8 cellular contexts compared by ENCODE assay signal in genomic region chr22:20436309-20437252, GRCh38. TPM values are rescaled to one million over a fixed set of nuclear protein-coding genes. Genes with fewer than 3 reads are reported as not detected.
DNase-seq lines count a peak whose midpoint lies in the region; ATAC-seq and TF ChIP-seq lines count a peak whose summit lies in the region.

No MANE protein-coding gene starts in this region.

- POLR2A ChIA-PET in OCI-LY7 (lab: Charles Lee), result no interaction called here

- no peak overlapping the region for H3K4me2 ChIP-seq in OCI-LY7 (ENCODE audit: low read length)

- TF ChIP-seq CTCF in sigmoid colon (IDR thresholded peaks at IDR 0.05), result no peak
- no peak for TF ChIP-seq CTCF in OCI-LY7 (conservative IDR thresholded peaks at IDR 0.05; ENCODE audit: low read length)

- H4K20me1 ChIP-seq in OCI-LY7 (ENCODE audit: insufficient read depth, low read length), result no peaks in the 10 kb centered on the region

- BruUV-seq in OCI-LY7 (replicated peaks; lab: Mats Ljungman, UMichigan), result no TSS peak

- peaks cover 11% of the 10 kb centered on the region for H3K4me1 Mint-ChIP-seq in activated T-cell treated with anti-CD3 and anti-CD28 coated beads, Interleukin-2, amount 50 U/mL, for 4 hours (ENCODE audit: low read depth)
- H3K4me1 Mint-ChIP-seq in activated T-helper 1 cell treated with anti-CD3 and anti-CD28 coated beads, Interleukin-12 subunit alpha, Interleukin-12 subunit beta, Interleukin-2, Interleukin-4 antibody, amounts not matched to agents 30 ng/mL and 10 ng/mL and 1 ng/mL, durations not matched to agents 14 hours and 24 hours and 36 hours (ENCODE audit: low read depth), result peaks cover 5% of the 10 kb centered on the region

- H3K27ac ChIP-seq in right cardiac atrium (ENCODE audit: low read length), result no peak overlapping the region
- peak overlapping the region; percentile 73 to 91 (median 82) for H3K27ac ChIP-seq in sigmoid colon
- H3K27ac ChIP-seq in OCI-LY7 (ENCODE audit: low read depth, low read length, poor library complexity, severe bottlenecking), result no peak overlapping the region

- peak; percentile 35 to 36 for ATAC-seq in activated T-cell treated with anti-CD3 and anti-CD28 coated beads, Interleukin-2, amount 50 U/mL, for 4 hours
- ATAC-seq in right cardiac atrium, result peak; percentile 25 to 28
- no peak for ATAC-seq in GM21786 (IDR thresholded peaks at IDR 0.05; ENCODE audit: unreplicated experiment)

- no peak for DNase-seq in activated T-cell treated with anti-CD3 and anti-CD28 coated beads, Interleukin-2, amount 50 U/mL, for 4 hours
- DNase-seq in activated T-cell treated with anti-CD3 and anti-CD28 coated beads, Interleukin-2, amount 50 U/mL, for 48 hours, result no peak
- DNase-seq in activated T-helper 1 cell treated with anti-CD3 and anti-CD28 coated beads, Interleukin-12 subunit alpha, Interleukin-12 subunit beta, Interleukin-2, Interleukin-4 antibody, amounts not matched to agents 30 ng/mL and 10 ng/mL and 1 ng/mL, durations not matched to agents 14 hours and 24 hours and 36 hours (ENCODE audit: low spot score), result no peak
- DNase-seq in right cardiac atrium, result peak; percentile 61 to 84 (median 84)
- DNase-seq in sigmoid colon, result peak; percentile 73
- no peak for DNase-seq in OCI-LY7 (ENCODE audit: low spot score)
- no peak for DNase-seq in NK-92 (lab: John Stamatoyannopoulos, UW; ENCODE audit: unreplicated experiment)

- no peaks in the 10 kb centered on the region for H3K79me2 ChIP-seq in OCI-LY7 (ENCODE audit: insufficient read depth, low read depth, low read length)

- no peaks in the 10 kb centered on the region for H3K9me3 Mint-ChIP-seq in activated T-cell treated with anti-CD3 and anti-CD28 coated beads, Interleukin-2, amount 50 U/mL, for 4 hours
- H3K9me3 Mint-ChIP-seq in activated T-helper 1 cell treated with anti-CD3 and anti-CD28 coated beads, Interleukin-12 subunit alpha, Interleukin-12 subunit beta, Interleukin-2, Interleukin-4 antibody, amounts not matched to agents 30 ng/mL and 10 ng/mL and 1 ng/mL, durations not matched to agents 14 hours and 24 hours and 36 hours, result no peaks in the 10 kb centered on the region

- under 1% methylated on average over 89 of the region's 89 CpGs for WGBS in right cardiac atrium
- 1 to 2% methylated on average over 89 of the region's 89 CpGs for WGBS in sigmoid colon, 2 donors

- H3K36me3 ChIP-seq in sigmoid colon, result peaks cover 0 to 2% (median under 1%) of the 10 kb centered on the region in 4 donors
- H3K36me3 ChIP-seq in OCI-LY7 (ENCODE audit: insufficient read depth, low read length), result no peaks in the 10 kb centered on the region

- H3K9me3 ChIP-seq in right cardiac atrium (ENCODE audit: control insufficient read depth, low read length) (no peaks in the 10 kb centered on the region), sigmoid colon (no peaks in the 10 kb centered on the region), OCI-LY7 (ENCODE audit: low read length) (no peaks in the 10 kb centered on the region)

- CTCF ChIA-PET in OCI-LY7 (lab: Charles Lee; ENCODE audit: unreplicated experiment), result no interaction called here

- no peak overlapping the region for H3K27ac Mint-ChIP-seq in activated T-helper 1 cell treated with anti-CD3 and anti-CD28 coated beads, Interleukin-12 subunit alpha, Interleukin-12 subunit beta, Interleukin-2, Interleukin-4 antibody, amounts not matched to agents 30 ng/mL and 10 ng/mL and 1 ng/mL, durations not matched to agents 14 hours and 24 hours and 36 hours

- peak overlapping the region; percentile 74 for H3K4me3 Mint-ChIP-seq in activated T-cell treated with anti-CD3 and anti-CD28 coated beads, Interleukin-2, amount 50 U/mL, for 4 hours
- peak overlapping the region; percentile 56 for H3K4me3 Mint-ChIP-seq in activated T-helper 1 cell treated with anti-CD3 and anti-CD28 coated beads, Interleukin-12 subunit alpha, Interleukin-12 subunit beta, Interleukin-2, Interleukin-4 antibody, amounts not matched to agents 30 ng/mL and 10 ng/mL and 1 ng/mL, durations not matched to agents 14 hours and 24 hours and 36 hours

- no peaks in the 10 kb centered on the region for H3K27me3 ChIP-seq in right cardiac atrium (ENCODE audit: control insufficient read depth, insufficient read depth)
- H3K27me3 ChIP-seq in sigmoid colon, result peaks cover 0 to 27% (median 7%) of the 10 kb centered on the region in 3 donors

- H3K9me2 ChIP-seq in OCI-LY7 (ENCODE audit: insufficient read depth, low read length), result no peaks in the 10 kb centered on the region

- H3K36me3 Mint-ChIP-seq in activated T-cell treated with anti-CD3 and anti-CD28 coated beads, Interleukin-2, amount 50 U/mL, for 4 hours (ENCODE audit: insufficient read depth), result no peaks in the 10 kb centered on the region
- peaks cover 4% of the 10 kb centered on the region for H3K36me3 Mint-ChIP-seq in activated T-helper 1 cell treated with anti-CD3 and anti-CD28 coated beads, Interleukin-12 subunit alpha, Interleukin-12 subunit beta, Interleukin-2, Interleukin-4 antibody, amounts not matched to agents 30 ng/mL and 10 ng/mL and 1 ng/mL, durations not matched to agents 14 hours and 24 hours and 36 hours (ENCODE audit: low read depth)

- H3K27me3 Mint-ChIP-seq in activated T-cell treated with anti-CD3 and anti-CD28 coated beads, Interleukin-2, amount 50 U/mL, for 4 hours (ENCODE audit: low read depth), result peaks cover 49% of the 10 kb centered on the region
- H3K27me3 Mint-ChIP-seq in activated T-helper 1 cell treated with anti-CD3 and anti-CD28 coated beads, Interleukin-12 subunit alpha, Interleukin-12 subunit beta, Interleukin-2, Interleukin-4 antibody, amounts not matched to agents 30 ng/mL and 10 ng/mL and 1 ng/mL, durations not matched to agents 14 hours and 24 hours and 36 hours (ENCODE audit: insufficient read depth), result peaks cover 57% of the 10 kb centered on the region

- H3K4me1 ChIP-seq in right cardiac atrium (ENCODE audit: control insufficient read depth, insufficient read depth, low read length) (no peaks in the 10 kb centered on the region), sigmoid colon (peaks cover 0 to 45% (median 38%) of the 10 kb centered on the region in 4 donors), OCI-LY7 (ENCODE audit: insufficient read depth, low read length, poor library complexity, severe bottlenecking) (no peaks in the 10 kb centered on the region)

- peak overlapping the region; percentile 70 for H3K4me3 ChIP-seq in right cardiac atrium (ENCODE audit: low read length)
- H3K4me3 ChIP-seq in sigmoid colon, result peak overlapping the region; percentile 49 to 58 (median 56)
- no peak overlapping the region for H3K4me3 ChIP-seq in OCI-LY7 (ENCODE audit: low read depth, low read length, poor library complexity, severe bottlenecking)

- intact Hi-C loops in activated T-helper 1 cell treated with anti-CD3 and anti-CD28 coated beads, Interleukin-12 subunit alpha, Interleukin-12 subunit beta, Interleukin-2, Interleukin-4 antibody, amounts not matched to agents 30 ng/mL and 10 ng/mL and 1 ng/mL, durations not matched to agents 14 hours and 24 hours and 36 hours (cut with micrococcal nuclease), result loop anchor here (1.0 to 10.0 kb wide), 2 partner anchors 7 to 462 kb away; no protein-coding TSS in a partner anchor
- intact Hi-C loops in right cardiac atrium (cut with DNase I) (loop anchor here in 1 of 4 donors (10.0 kb wide), 1 partner anchor 58 kb away; the partner anchor contains the start of gene KLHL22), sigmoid colon (cut with DNase I) (loop anchor here (5.0 kb wide), 1 partner anchor 61 kb away; the partner anchor contains the start of gene KLHL22), OCI-LY7 (cut with micrococcal nuclease; ENCODE audit: unreplicated experiment) (no loop called here)

- no peak overlapping the region for H2AFZ ChIP-seq in OCI-LY7 (ENCODE audit: low read length)

- TF ChIP-seq EP300 in sigmoid colon (IDR thresholded peaks at IDR 0.05), result no peak

- no peak for TF ChIP-seq POLR2A in sigmoid colon (IDR thresholded peaks at IDR 0.05)

RNA-seq across cellular contexts. Expression of gene SCARF2, which starts 1.0 kb away (rescaled TPM):
- under 1 TPM; 0.24 to 0.46 (median 0.37) TPM for total RNA-seq in activated T-cell treated with anti-CD3 and anti-CD28 coated beads, Interleukin-2, amount 50 U/mL, for 4 hours
- total RNA-seq in activated T-helper 1 cell treated with anti-CD3 and anti-CD28 coated beads, Interleukin-12 subunit alpha, Interleukin-12 subunit beta, Interleukin-2, Interleukin-4 antibody, amounts not matched to agents 30 ng/mL and 10 ng/mL and 1 ng/mL, durations not matched to agents 14 hours and 24 hours and 36 hours, result 0.24 and 0.41 TPM in 2 replicates
- total RNA-seq in right cardiac atrium, result 1 to 10 TPM; 4.6 to 7.1 (median 4.9) TPM
- polyA plus RNA-seq in right cardiac atrium, result 2.9 TPM
- 10 to 100 TPM in 3 of 4 donors, 1 to 10 TPM in 1; 6.4 to 12.8 (median 10.4) TPM for total RNA-seq in sigmoid colon
- 1 to 10 TPM in 1 of 3 donors, under 1 TPM in 2; under 0.01 to 1.9 (median 0.46) TPM for polyA plus RNA-seq in sigmoid colon
- 1.0 and 1.2 TPM in 2 replicates for total RNA-seq in OCI-LY7 (2014; rRNA removed; shearing (Covaris generic))
- total RNA-seq in OCI-LY7 (2022), result 2.2 and 3.2 TPM in 2 replicates

RNA-seq across cellular contexts. Expression of gene ZNF74, which starts 42.6 kb away (rescaled TPM):
- 10 to 100 TPM; 16.4 to 21.1 (median 19.4) TPM for total RNA-seq in activated T-cell treated with anti-CD3 and anti-CD28 coated beads, Interleukin-2, amount 50 U/mL, for 4 hours
- 14.3 and 15.2 TPM in 2 replicates for total RNA-seq in activated T-helper 1 cell treated with anti-CD3 and anti-CD28 coated beads, Interleukin-12 subunit alpha, Interleukin-12 subunit beta, Interleukin-2, Interleukin-4 antibody, amounts not matched to agents 30 ng/mL and 10 ng/mL and 1 ng/mL, durations not matched to agents 14 hours and 24 hours and 36 hours
- total RNA-seq in right cardiac atrium (1 to 10 TPM; 5.4 to 6.5 (median 6.1) TPM), sigmoid colon (10 to 100 TPM; 11.4 to 18.8 (median 15.2) TPM), OCI-LY7 (2022) (not detected in 2 replicates)
- polyA plus RNA-seq in right cardiac atrium (3.5 TPM), sigmoid colon (1 to 10 TPM; 1.4 to 4.8 (median 2.4) TPM)
- not detected in 2 replicates for total RNA-seq in OCI-LY7 (2014; rRNA removed; shearing (Covaris generic))

RNA-seq across cellular contexts. Expression of gene KLHL22, which starts 59.0 kb away (rescaled TPM):
- total RNA-seq in activated T-cell treated with anti-CD3 and anti-CD28 coated beads, Interleukin-2, amount 50 U/mL, for 4 hours, result 1 to 10 TPM; 4.6 to 5.8 (median 5.7) TPM
- 18.8 and 21.9 TPM in 2 replicates for total RNA-seq in activated T-helper 1 cell treated with anti-CD3 and anti-CD28 coated beads, Interleukin-12 subunit alpha, Interleukin-12 subunit beta, Interleukin-2, Interleukin-4 antibody, amounts not matched to agents 30 ng/mL and 10 ng/mL and 1 ng/mL, durations not matched to agents 14 hours and 24 hours and 36 hours
- total RNA-seq in right cardiac atrium (10 to 100 TPM; 17.9 to 25.8 (median 20.6) TPM), sigmoid colon (10 to 100 TPM; 26.4 to 39.6 (median 32.7) TPM), OCI-LY7 (2022) (32.9 and 38.1 TPM in 2 replicates)
- polyA plus RNA-seq in right cardiac atrium (19.1 TPM), sigmoid colon (10 to 100 TPM in 1 of 3 donors, 1 to 10 TPM in 2; 5.4 to 14.0 (median 6.0) TPM)
- total RNA-seq in OCI-LY7 (2014; rRNA removed; shearing (Covaris generic)), result 11.4 and 14.8 TPM in 2 replicates

Comparison
In these comparisons a context has a peak if more than half of its experiments do, and no peak if none do; other contexts are left out.
1. DNase-seq: peak in right cardiac atrium (3 of 3) and sigmoid colon (single experiment); none in activated T-cell treated with anti-CD3 and anti-CD28 coated beads, Interleukin-2, amount 50 U/mL, for 4 hours (single experiment), activated T-cell treated with anti-CD3 and anti-CD28 coated beads, Interleukin-2, amount 50 U/mL, for 48 hours (0 of 2), activated T-helper 1 cell treated with anti-CD3 and anti-CD28 coated beads, Interleukin-12 subunit alpha, Interleukin-12 subunit beta, Interleukin-2, Interleukin-4 antibody, amounts not matched to agents 30 ng/mL and 10 ng/mL and 1 ng/mL, durations not matched to agents 14 hours and 24 hours and 36 hours (single experiment), OCI-LY7 (single experiment) and NK-92 (single experiment).
2. H3K27ac ChIP-seq: peak in sigmoid colon (4 of 4); none in right cardiac atrium (single experiment) and OCI-LY7 (single experiment).
3. RNA of gene ZNF74, which starts 42.6 kb away (total RNA-seq): 16.4 to 21.1 TPM in activated T-cell treated with anti-CD3 and anti-CD28 coated beads, Interleukin-2, amount 50 U/mL, for 4 hours, 11.4 to 18.8 TPM in sigmoid colon, 14.3 to 15.2 TPM in activated T-helper 1 cell treated with anti-CD3 and anti-CD28 coated beads, Interleukin-12 subunit alpha, Interleukin-12 subunit beta, Interleukin-2, Interleukin-4 antibody, amounts not matched to agents 30 ng/mL and 10 ng/mL and 1 ng/mL, durations not matched to agents 14 hours and 24 hours and 36 hours and 5.4 to 6.5 TPM in right cardiac atrium; not detected in OCI-LY7; every median in the first group is over 4 times any median in the second.